Comparison of ENCODE assay signal across 8 cellular contexts in the genomic region with DNA sequence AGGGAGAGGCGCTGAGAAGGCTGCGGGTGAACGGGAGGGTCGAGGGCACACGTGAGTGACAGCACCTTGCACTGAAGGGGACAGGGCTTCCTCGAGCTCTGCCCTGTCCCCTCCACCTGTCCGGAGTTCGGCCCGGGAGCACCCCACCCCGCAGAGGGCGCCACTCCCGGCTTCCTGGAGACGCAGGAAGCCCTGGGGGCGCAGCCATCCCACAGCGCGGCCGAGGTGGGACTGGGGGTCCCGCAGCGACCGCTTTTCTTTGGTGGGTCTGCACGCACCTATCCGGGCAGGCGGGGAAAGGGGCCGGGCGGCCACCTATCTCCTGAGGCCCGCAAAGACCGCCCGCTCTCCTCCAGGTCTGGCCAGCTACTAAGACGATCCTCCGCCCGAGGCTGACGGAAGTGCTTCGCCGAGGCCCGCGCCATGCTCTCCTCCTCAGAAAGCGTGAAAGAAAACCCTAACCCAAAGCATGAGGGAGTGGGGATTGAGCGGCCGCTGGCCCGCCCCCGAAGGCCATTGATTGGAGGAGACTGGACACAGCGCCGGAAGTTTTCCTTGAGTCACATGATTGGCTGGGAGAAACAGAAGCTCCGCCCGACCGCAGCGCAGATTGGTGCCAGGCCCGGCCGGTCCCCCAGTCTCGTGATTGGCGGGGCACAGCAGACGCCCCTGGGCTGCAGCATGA. TPM values are rescaled to one million over a fixed set of nuclear protein-coding genes. Genes with fewer than 3 reads are reported as not detected.
DNase-seq lines count a peak whose midpoint lies in the region; ATAC-seq and FAIRE-seq lines count a peak whose summit lies in the region.

No MANE protein-coding gene starts in this region.

- H3K27me3 ChIP-seq in NT2/D1 (ENCODE audit: insufficient read depth, insufficient read length): no peaks in the 10 kb centered on the region

- peaks cover 4% of the 10 kb centered on the region for H3K4me1 ChIP-seq in NT2/D1 (ENCODE audit: insufficient read depth, insufficient read length)

- peak overlapping the region; percentile 100 for H3K9ac ChIP-seq in NT2/D1 (ENCODE audit: insufficient read length, low read depth)

- no peaks in the 10 kb centered on the region for H3K9me3 ChIP-seq in NT2/D1 (ENCODE audit: insufficient read depth, low read length)

- H3K36me3 ChIP-seq in NT2/D1 (ENCODE audit: insufficient read depth, insufficient read length, low read length): peaks cover 54% of the 10 kb centered on the region

- ATAC-seq in GM21367 (IDR thresholded peaks at IDR 0.05; ENCODE audit: unreplicated experiment): peak; percentile 90

- H3K4me3 ChIP-seq in NT2/D1 (ENCODE audit: insufficient read length, low read depth): peak overlapping the region; percentile 98

- DNase-seq in Caki2 (ENCODE audit: low read depth) (peak; percentile 98), HTR-8/SVneo (ENCODE audit: insufficient read length, low spot score) (peak; percentile 99), NT2/D1 (ENCODE audit: low read depth, low spot score) (peak; percentile 98), epidermal melanocyte (ENCODE audit: insufficient read length, low spot score) (peak; percentile 86), middle frontal gyrus (ENCODE audit: extremely low spot score, low spot score) (peak; percentile 98)
- DNase-seq in activated CD8-positive, alpha-beta memory T cell treated with anti-CD3 and anti-CD28 coated beads, Interleukin-2, amount 50 U/mL, for 48 hours: peak; percentile 96
- peak; percentile 90 to 94 for DNase-seq in stimulated activated CD8-positive, alpha-beta memory T cell treated with anti-CD3 and anti-CD28 coated beads, Interleukin-2, amount 100 ng/mL, for 48 hours (ENCODE audit: low read depth in 2 of 2)

- in situ Hi-C loops in Caki2 (cut with HindIII; ENCODE audit: low pct_unique_long_range_greater_than_20kb, low sequenced_read_pairs): no loop called here

- FAIRE-seq in HTR-8/SVneo (lab: Jason Lieb, UNC): peak; percentile 98

RNA-seq across cellular contexts. Expression of a gene that starts 34.4 kb away (rescaled TPM):
- total RNA-seq in Caki2 (2014; rRNA removed; shearing (Covaris generic); ENCODE audit: low replicate concordance): 22.2 and 29.9 TPM in 2 replicates

RNA-seq across cellular contexts. Expression of a gene that starts 57.8 kb away (rescaled TPM):
- 34.1 and 38.0 TPM in 2 replicates for total RNA-seq in Caki2 (2014; rRNA removed; shearing (Covaris generic); ENCODE audit: low replicate concordance)

Comparison
In these comparisons a context has a peak if more than half of its experiments do, and no peak if none do; other contexts are left out.
1. Peak in every context shown above with its lines: DNase-seq, ATAC-seq and H3K4me3 ChIP-seq.